In the genomic region with DNA sequence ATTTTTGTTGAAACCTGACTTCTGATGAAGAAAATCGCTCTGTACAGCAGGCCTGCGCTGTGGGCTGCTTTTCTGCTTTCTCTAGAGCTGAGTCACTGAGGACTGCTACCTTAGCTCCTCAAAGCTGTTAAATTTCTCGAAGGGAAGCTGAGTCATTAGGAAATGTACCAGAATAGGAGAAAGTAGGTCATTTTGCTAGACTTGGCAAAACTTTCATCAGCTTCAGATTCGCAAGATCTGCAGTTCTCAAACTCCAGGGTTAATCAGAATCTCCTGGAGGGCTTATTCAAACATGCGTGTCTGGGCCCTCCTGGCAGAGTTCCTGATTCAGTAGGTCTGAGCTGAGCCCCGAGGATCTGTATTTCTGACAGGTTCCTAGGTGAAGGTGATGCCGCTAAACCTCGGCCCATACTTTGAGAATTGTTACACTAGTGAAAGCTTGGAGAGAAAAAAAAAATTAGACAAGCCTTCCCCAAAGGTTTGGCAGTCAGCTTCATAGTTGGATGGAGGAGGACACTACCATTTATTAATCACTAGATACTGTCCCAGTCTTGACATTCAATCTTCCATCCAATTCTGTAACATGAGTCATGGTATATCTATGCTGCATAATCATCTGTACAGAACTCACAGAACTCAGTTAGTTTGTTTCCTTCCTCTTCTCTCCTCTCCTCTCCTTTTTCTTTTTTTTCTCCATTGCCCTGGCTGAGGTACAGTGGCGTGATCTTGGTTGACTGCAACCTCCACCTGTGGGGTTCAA, we compare ENCODE assay signal across 1 cellular context.
TF ChIP-seq lines count a peak whose summit lies in the region.

No MANE protein-coding gene starts in this region.

TF ChIP-seq in HEK293, 187 proteins besides CTCF, POLR2A, EP300 and RAD21 (continued from another document):
- TF ChIP-seq ZNF214 (tag by site-specific recombination; IDR thresholded peaks at IDR 0.05; ENCODE audit: borderline replicate concordance) (no peak), REPIN1 (tag by site-specific recombination; IDR thresholded peaks at IDR 0.05; ENCODE audit: low read depth) (no peak)
- TF ChIP-seq, protein P1, sequence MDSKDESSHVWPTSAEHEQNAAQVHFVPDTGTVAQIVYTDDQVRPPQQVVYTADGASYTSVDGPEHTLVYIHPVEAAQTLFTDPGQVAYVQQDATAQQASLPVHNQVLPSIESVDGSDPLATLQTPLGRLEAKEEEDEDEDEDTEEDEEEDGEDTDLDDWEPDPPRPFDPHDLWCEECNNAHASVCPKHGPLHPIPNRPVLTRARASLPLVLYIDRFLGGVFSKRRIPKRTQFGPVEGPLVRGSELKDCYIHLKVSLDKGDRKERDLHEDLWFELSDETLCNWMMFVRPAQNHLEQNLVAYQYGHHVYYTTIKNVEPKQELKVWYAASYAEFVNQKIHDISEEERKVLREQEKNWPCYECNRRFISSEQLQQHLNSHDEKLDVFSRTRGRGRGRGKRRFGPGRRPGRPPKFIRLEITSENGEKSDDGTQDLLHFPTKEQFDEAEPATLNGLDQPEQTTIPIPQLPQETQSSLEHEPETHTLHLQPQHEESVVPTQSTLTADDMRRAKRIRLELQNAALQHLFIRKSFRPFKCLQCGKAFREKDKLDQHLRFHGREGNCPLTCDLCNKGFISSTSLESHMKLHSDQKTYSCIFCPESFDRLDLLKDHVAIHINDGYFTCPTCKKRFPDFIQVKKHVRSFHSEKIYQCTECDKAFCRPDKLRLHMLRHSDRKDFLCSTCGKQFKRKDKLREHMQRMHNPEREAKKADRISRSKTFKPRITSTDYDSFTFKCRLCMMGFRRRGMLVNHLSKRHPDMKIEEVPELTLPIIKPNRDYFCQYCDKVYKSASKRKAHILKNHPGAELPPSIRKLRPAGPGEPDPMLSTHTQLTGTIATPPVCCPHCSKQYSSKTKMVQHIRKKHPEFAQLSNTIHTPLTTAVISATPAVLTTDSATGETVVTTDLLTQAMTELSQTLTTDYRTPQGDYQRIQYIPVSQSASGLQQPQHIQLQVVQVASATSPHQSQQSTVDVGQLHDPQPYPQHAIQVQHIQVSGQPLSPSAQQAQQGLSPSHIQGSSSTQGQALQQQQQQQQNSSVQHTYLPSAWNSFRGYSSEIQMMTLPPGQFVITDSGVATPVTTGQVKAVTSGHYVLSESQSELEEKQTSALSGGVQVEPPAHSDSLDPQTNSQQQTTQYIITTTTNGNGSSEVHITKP (tag by site-specific recombination; IDR thresholded peaks at IDR 0.05): peak; percentile 73
